In the genomic region with DNA sequence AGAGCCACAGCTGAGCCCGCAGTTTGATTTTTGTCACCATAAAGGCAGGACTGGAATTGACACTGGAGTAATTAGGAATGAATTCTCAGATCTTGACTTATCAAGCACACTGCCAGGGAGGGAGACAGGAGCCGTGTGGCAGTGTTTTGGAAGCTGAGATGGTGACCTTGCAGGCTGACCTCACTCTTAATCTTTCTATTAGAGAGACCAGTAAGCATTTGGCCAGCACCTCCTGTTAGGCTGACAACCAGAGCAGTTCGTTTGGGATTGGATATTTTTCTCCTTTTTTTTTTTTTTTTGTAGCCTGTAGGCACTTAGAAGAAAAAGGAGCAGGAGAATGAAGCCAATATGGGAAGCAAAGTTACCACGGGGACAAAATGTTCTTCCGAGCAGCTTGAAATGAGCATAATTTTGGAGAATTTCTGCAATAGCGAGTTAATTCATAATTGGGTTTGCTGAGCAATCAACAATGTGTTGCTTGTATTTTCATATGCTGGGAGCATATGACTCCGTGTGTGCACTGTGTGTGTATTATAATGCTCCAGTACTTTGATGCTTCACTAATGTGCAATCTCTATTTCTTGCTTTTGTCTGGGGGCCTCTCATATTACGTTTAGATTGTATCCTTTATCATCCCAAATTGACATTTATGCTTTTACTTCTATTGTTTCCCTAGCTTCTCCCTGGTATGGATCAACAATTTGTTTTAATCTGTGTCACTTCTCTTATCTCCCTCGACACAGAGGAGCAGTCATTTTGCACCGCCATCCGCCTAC, we compare ENCODE assay signal across 1 cellular context.
TF ChIP-seq lines count a peak whose summit lies in the region.

No MANE protein-coding gene starts in this region.

TF ChIP-seq in SK-N-SH treated with all-trans-retinoic acid at 6 μM for 48 hours, 23 proteins besides CTCF, POLR2A, EP300 and RAD21 (continued from another document):
- TF ChIP-seq, protein P1, sequence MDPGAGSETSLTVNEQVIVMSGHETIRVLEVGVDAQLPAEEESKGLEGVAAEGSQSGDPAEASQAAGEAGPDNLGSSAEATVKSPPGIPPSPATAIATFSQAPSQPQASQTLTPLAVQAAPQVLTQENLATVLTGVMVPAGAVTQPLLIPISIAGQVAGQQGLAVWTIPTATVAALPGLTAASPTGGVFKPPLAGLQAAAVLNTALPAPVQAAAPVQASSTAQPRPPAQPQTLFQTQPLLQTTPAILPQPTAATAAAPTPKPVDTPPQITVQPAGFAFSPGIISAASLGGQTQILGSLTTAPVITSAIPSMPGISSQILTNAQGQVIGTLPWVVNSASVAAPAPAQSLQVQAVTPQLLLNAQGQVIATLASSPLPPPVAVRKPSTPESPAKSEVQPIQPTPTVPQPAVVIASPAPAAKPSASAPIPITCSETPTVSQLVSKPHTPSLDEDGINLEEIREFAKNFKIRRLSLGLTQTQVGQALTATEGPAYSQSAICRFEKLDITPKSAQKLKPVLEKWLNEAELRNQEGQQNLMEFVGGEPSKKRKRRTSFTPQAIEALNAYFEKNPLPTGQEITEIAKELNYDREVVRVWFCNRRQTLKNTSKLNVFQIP (CRISPR knock-in tag; IDR thresholded peaks at IDR 0.05; ENCODE audit: borderline replicate concordance, low read depth), result no peak
- TF ChIP-seq PPARA (CRISPR knock-in tag; IDR thresholded peaks at IDR 0.05; ENCODE audit: borderline replicate concordance) (0 out of 2 replicates have a peak, but pooled peaks have one; percentile 23), TCF4 (CRISPR knock-in tag; IDR thresholded peaks at IDR 0.05; ENCODE audit: borderline replicate concordance) (peak; percentile 88), ESRRG (CRISPR knock-in tag; IDR thresholded peaks at IDR 0.05) (0 out of 2 replicates have a peak, but pooled peaks have one; percentile 44), ZNF70 (CRISPR knock-in tag; IDR thresholded peaks at IDR 0.05) (peak; percentile 68), RARB (CRISPR knock-in tag; IDR thresholded peaks at IDR 0.05) (no peak)
